Comparison of ENCODE assay signal across 9 cellular contexts in the genomic region with DNA sequence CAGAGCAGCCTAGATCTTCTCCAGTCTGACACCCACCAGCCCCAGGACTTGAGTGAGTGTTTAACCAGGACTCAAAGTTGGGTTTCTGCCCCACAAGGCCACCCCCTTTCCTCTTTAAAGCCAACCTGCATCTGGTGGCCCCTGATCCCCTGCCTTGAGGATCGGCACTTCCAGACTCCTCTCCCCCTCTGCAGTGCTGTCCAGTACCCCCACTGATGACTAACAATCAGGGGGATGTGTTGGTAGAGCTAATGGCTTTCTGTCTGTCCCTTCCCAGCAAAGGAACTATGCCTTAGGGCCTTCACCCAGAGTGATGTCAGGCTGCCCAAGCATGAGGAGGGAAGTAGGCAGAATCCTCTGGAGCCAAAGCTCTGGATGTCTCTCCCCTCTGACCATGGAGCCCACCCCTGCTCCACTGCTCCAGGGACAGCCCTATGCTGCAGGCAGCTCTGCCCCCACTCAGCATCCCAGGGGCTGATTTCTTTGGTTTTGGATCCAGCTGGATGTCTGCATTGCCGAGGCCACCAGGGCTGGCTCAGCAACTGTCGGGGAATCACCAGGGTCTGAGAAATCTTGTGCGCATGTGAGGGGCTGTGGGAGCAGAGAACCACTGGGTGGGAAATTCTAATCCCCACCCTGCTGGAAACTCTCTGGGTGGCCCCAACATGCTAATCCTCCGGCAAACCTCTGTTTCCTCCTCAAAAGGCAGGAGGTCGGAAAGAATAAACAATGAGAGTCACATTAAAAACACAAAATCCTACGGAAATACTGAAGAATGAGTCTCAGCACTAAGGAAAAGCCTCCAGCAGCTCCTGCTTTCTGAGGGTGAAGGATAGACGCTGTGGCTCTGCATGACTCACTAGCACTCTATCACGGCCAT. TPM values are rescaled to one million over a fixed set of nuclear protein-coding genes. Genes with fewer than 3 reads are reported as not detected.
A peak's percentile ranks its signal among the peaks of the same experiment; 100 is the strongest.
DNase-seq lines count a peak whose midpoint lies in the region; ATAC-seq and TF ChIP-seq lines count a peak whose summit lies in the region.
"Had no signal": no experiment of that assay in that cellular context is flagged by ENCODE, and none has a peak within 500 bp of the region (broad histone marks: within the 10 kb centered on the region; RNA-seq: fewer than 3 reads in every experiment).

No MANE protein-coding gene starts in this region.

- H3K27me3 ChIP-seq in testis, result no peaks in the 10 kb centered on the region
- no peaks in the 10 kb centered on the region for H3K27me3 ChIP-seq in Karpas-422 (ENCODE audit: low read length)

- peaks cover 96% of the 10 kb centered on the region for H3K4me1 Mint-ChIP-seq in activated naive CD8-positive, alpha-beta T cell treated with anti-CD3 and anti-CD28 coated beads, Interleukin-2, amount 50 U/mL, for 24 hours

- no peak overlapping the region for H3K9ac ChIP-seq in Karpas-422 (ENCODE audit: low read length)

- H3K9me3 Mint-ChIP-seq in activated naive CD8-positive, alpha-beta T cell treated with anti-CD3 and anti-CD28 coated beads, Interleukin-2, amount 50 U/mL, for 24 hours, result no peaks in the 10 kb centered on the region

- no peaks in the 10 kb centered on the region for H4K20me1 ChIP-seq in Karpas-422 (ENCODE audit: insufficient read depth, low read depth, low read length)

- no peak overlapping the region for H3K4me2 ChIP-seq in Karpas-422 (ENCODE audit: low read depth, low read length, poor library complexity, severe bottlenecking)

- WGBS in testis, 2 donors, result 47 to 56% methylated on average over 9 of the region's 9 CpGs

- H3K36me3 Mint-ChIP-seq in activated naive CD8-positive, alpha-beta T cell treated with anti-CD3 and anti-CD28 coated beads, Interleukin-2, amount 50 U/mL, for 24 hours (ENCODE audit: low read depth), result peaks cover 91% of the 10 kb centered on the region

- H3K36me3 ChIP-seq in testis (ENCODE audit: low read depth, missing control alignments) (no peaks in the 10 kb centered on the region), Karpas-422 (ENCODE audit: insufficient read depth, low read length) (no peaks in the 10 kb centered on the region)

- no peaks in the 10 kb centered on the region for H3K27me3 Mint-ChIP-seq in activated naive CD8-positive, alpha-beta T cell treated with anti-CD3 and anti-CD28 coated beads, Interleukin-2, amount 50 U/mL, for 24 hours

- H2AFZ ChIP-seq in Karpas-422 (ENCODE audit: low read length), result no peak overlapping the region

- H3K4me3 Mint-ChIP-seq in activated naive CD8-positive, alpha-beta T cell treated with anti-CD3 and anti-CD28 coated beads, Interleukin-2, amount 50 U/mL, for 24 hours, result peak overlapping the region; percentile 86

- H3K4me1 ChIP-seq in testis, result peaks cover 14% of the 10 kb centered on the region
- peaks cover 38% of the 10 kb centered on the region for H3K4me1 ChIP-seq in Karpas-422 (ENCODE audit: low read length)

- H3K27ac Mint-ChIP-seq in activated naive CD8-positive, alpha-beta T cell treated with anti-CD3 and anti-CD28 coated beads, Interleukin-2, amount 50 U/mL, for 24 hours, result peak overlapping the region; percentile 96

- DNase-seq in activated CD4-positive, alpha-beta T cell treated with anti-CD3 and anti-CD28 coated beads for 48 hours, result peak; percentile 54
- no peak for DNase-seq in activated CD4-positive, alpha-beta T cell treated with anti-CD3 and anti-CD28 coated beads for 4 hours
- DNase-seq in activated naive CD8-positive, alpha-beta T cell treated with anti-CD3 and anti-CD28 coated beads, Interleukin-2, amount 50 U/mL, for 24 hours, result peak; percentile 71
- DNase-seq in iris pigment epithelial cell (ENCODE audit: low read depth), result peak; percentile 90
- DNase-seq in testis, result peak; percentile 36
- no peak for DNase-seq in NCI-H1694 (lab: John Stamatoyannopoulos, UW)
- no peak for DNase-seq in Karpas-422
- no peak for DNase-seq in activated gamma-delta T cell (lab: John Stamatoyannopoulos, UW)
- DNase-seq: T-helper 9 cell had no signal

- peak; percentile 35 for ATAC-seq in activated naive CD8-positive, alpha-beta T cell treated with anti-CD3 and anti-CD28 coated beads, Interleukin-2, amount 50 U/mL, for 24 hours

- H3K79me2 ChIP-seq in Karpas-422 (ENCODE audit: low read length), result no peaks in the 10 kb centered on the region

- no peak overlapping the region for H3K4me3 ChIP-seq in testis
- no peak overlapping the region for H3K4me3 ChIP-seq in Karpas-422 (ENCODE audit: low read length)

- TF ChIP-seq CTCF in testis (IDR thresholded peaks at IDR 0.05), result no peak

- H3K27ac ChIP-seq in testis, result peak overlapping the region in 1 of 2 donors; percentile 66
- H3K27ac ChIP-seq in Karpas-422 (ENCODE audit: low read length), result no peak overlapping the region

- no peak for TF ChIP-seq POLR2A in testis (IDR thresholded peaks at IDR 0.05)

- intact Hi-C loops in testis (cut with DNase I; ENCODE audit: low total_unique reads), result no loop called here

- H3K9me3 ChIP-seq in testis, result no peaks in the 10 kb centered on the region
- H3K9me3 ChIP-seq in Karpas-422 (ENCODE audit: low read length), result no peaks in the 10 kb centered on the region

- H3K9me2 ChIP-seq in Karpas-422 (replicated peaks; ENCODE audit: insufficient read depth, low read length), result no peaks in the 10 kb centered on the region

RNA-seq across cellular contexts. Expression of gene DAD1, which starts 42.9 kb away (rescaled TPM):
- 100 to 1,000 TPM; 209 to 235 TPM for total RNA-seq in testis
- polyA plus RNA-seq in testis (ENCODE audit: insufficient read depth, low read depth, low replicate concordance), result 350 TPM
- total RNA-seq in Karpas-422 (2014; rRNA removed; shearing (Covaris generic); ENCODE audit: low replicate concordance), result 163 and 459 TPM in 2 replicates

RNA-seq across cellular contexts. Expression of gene ABHD4, which starts 52.0 kb away (rescaled TPM):
- total RNA-seq in testis, result 100 to 1,000 TPM; 122 to 158 TPM
- polyA plus RNA-seq in testis (ENCODE audit: insufficient read depth, low read depth, low replicate concordance), result 111 TPM
- total RNA-seq in Karpas-422 (2014; rRNA removed; shearing (Covaris generic); ENCODE audit: low replicate concordance), result 3.8 and 6.1 TPM in 2 replicates

Comparison
In these comparisons a context has a peak if more than half of its experiments do, and no peak if none do; other contexts are left out.
1. DNase-seq: peak in activated CD4-positive, alpha-beta T cell treated with anti-CD3 and anti-CD28 coated beads for 48 hours (single experiment), activated naive CD8-positive, alpha-beta T cell treated with anti-CD3 and anti-CD28 coated beads, Interleukin-2, amount 50 U/mL, for 24 hours (single experiment), iris pigment epithelial cell (single experiment) and testis (single experiment); none in activated CD4-positive, alpha-beta T cell treated with anti-CD3 and anti-CD28 coated beads for 4 hours (0 of 2), NCI-H1694 (single experiment), Karpas-422 (single experiment) and activated gamma-delta T cell (single experiment).
2. RNA of gene ABHD4, which starts 52.0 kb away (total RNA-seq): 122 to 158 TPM in testis; 3.8 to 6.1 TPM in Karpas-422; every median in the first group is over 10 times any median in the second.